1 cellular context compared by ENCODE assay signal in the genomic region with DNA sequence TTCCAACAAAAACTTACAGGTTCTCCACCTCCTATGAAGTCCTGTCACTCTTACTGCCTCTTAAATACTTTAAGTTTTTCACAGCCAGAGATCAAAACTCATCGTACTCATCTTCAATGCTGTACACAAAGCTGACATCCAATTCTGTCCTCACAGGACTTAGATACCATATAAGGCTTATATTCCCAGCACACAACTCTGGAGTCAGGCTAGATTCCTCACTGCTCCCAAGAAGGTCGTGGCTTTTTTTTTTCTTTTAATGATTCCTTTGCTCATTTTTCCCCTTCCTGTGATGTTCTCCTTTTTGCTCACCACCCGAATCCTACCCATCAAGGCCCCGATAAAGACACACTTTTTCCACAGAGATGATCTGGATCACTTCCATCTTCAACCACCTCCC.
TF ChIP-seq lines count a peak whose summit lies in the region.

No MANE protein-coding gene starts in this region.

TF ChIP-seq in HCT116, 20 proteins besides CTCF, POLR2A, EP300 and RAD21 (continued from another document):
- TF ChIP-seq, protein P1, sequence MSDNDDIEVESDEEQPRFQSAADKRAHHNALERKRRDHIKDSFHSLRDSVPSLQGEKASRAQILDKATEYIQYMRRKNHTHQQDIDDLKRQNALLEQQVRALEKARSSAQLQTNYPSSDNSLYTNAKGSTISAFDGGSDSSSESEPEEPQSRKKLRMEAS (IDR thresholded peaks at IDR 0.05) = no peak
- TF ChIP-seq SIN3A (IDR thresholded peaks at IDR 0.05; ENCODE audit: low read depth) (no peak), TCF7L2 (IDR thresholded peaks at IDR 0.05; ENCODE audit: borderline replicate concordance, extremely low read depth, insufficient read depth, insufficient read length) (no peak), ELF1 (IDR thresholded peaks at IDR 0.05; ENCODE audit: borderline replicate concordance, low read depth) (no peak), EGR1 (IDR thresholded peaks at IDR 0.05; ENCODE audit: low read depth) (no peak), ZBTB33 (IDR thresholded peaks at IDR 0.05; ENCODE audit: extremely low read depth, insufficient replicate concordance, low read length) (no peak), CBX3 (IDR thresholded peaks at IDR 0.05; ENCODE audit: low read depth) (no peak), REST (IDR thresholded peaks at IDR 0.05; ENCODE audit: low read depth) (no peak), EZH2phosphoT487 (IDR thresholded peaks at IDR 0.05; ENCODE audit: borderline replicate concordance) (no peak)
